ENCODE assay signal across 22 cellular contexts in the genomic region with DNA sequence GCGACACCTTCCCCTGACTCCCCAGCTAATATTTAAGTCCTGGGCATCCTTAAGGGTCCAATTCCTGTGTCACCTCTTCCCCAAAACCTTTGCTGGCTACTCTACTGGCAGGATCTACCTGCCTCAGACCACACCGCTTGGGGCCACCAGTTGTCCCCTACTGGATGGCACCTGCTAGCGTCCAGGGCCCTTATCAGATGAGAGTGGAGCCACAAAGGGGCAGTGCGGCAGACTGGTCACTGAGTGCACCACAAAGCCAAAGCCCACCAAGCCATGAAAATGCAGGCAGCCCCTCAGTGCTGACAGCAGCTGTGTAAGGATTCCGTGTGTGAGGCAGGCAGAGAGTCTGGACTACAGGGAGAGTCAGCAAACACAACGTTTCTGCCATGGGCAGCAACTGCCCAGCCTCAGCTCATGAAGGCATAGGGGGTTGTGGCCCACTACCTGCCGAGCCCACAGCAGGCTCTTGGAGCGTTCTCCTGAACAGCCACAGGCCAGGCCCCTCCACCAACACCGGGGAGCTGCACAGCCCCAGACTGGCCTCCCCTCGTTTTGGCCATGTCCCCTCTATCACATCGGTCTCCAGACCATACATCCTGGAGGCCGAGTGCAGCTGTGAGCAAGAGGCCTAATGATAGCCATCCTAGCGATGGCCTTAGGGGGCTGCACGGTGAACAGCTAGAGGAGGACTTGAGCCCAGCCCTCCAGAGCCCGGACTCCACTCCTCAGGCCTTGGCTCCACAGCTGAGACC. TPM values are rescaled to one million over a fixed set of nuclear protein-coding genes. Genes with fewer than 3 reads are reported as not detected.
DNase-seq lines count a peak whose midpoint lies in the region; ATAC-seq, FAIRE-seq and TF ChIP-seq lines count a peak whose summit lies in the region.
"Had no signal": no experiment of that assay in that cellular context is flagged by ENCODE, and none has a peak within 500 bp of the region (broad histone marks: within the 10 kb centered on the region; RNA-seq: fewer than 3 reads in every experiment).

No MANE protein-coding gene starts in this region.

- no peaks in the 10 kb centered on the region for H3K4me1 ChIP-seq in right atrium auricular region
- no peaks in the 10 kb centered on the region for H3K4me1 ChIP-seq in colonic mucosa
- no peaks in the 10 kb centered on the region for H3K4me1 ChIP-seq in neuronal stem cell (ENCODE audit: control insufficient read depth in 2 of 2, insufficient read depth in 1 of 2, low read depth in 1 of 2, low read length in 2 of 2)
- H3K4me1 ChIP-seq in uterus: no peaks in the 10 kb centered on the region
- H3K4me1 ChIP-seq: heart right ventricle had no signal

- H3K9me3 ChIP-seq in right atrium auricular region (no peaks in the 10 kb centered on the region), colonic mucosa (no peaks in the 10 kb centered on the region), neuronal stem cell (replicated peaks in 1 of 2; ENCODE audit: control insufficient read depth in 2 of 2, insufficient read depth in 1 of 2, low read depth in 1 of 2, low read length in 2 of 2) (no peaks in the 10 kb centered on the region), uterus (no peaks in the 10 kb centered on the region)
- H3K9me3 ChIP-seq: heart right ventricle had no signal

- H2AFZ ChIP-seq in neuronal stem cell (ENCODE audit: low read length): no peak overlapping the region

- H2BK120ac ChIP-seq in neuronal stem cell (ENCODE audit: low read depth, low read length): no peak overlapping the region

- no peak overlapping the region for H3K14ac ChIP-seq in neuronal stem cell (ENCODE audit: low read length)

- H2BK5ac ChIP-seq in neuronal stem cell (ENCODE audit: low read length): no peak overlapping the region

- no peaks in the 10 kb centered on the region for H3K27me3 ChIP-seq in right atrium auricular region
- no peaks in the 10 kb centered on the region for H3K27me3 ChIP-seq in colonic mucosa
- no peaks in the 10 kb centered on the region for H3K27me3 ChIP-seq in neuronal stem cell (ENCODE audit: control insufficient read depth in 3 of 3, insufficient read depth in 3 of 3, low read depth in 1 of 3, low read length in 3 of 3)
- no peaks in the 10 kb centered on the region for H3K27me3 ChIP-seq in uterus

- H3K4me3 Mint-ChIP-seq in activated T-helper 2 cell treated with anti-CD3 and anti-CD28 coated beads, Interferon-gamma antibody, Interleukin-2, Interleukin-4, amounts not matched to agents 10 μg/mL and 5 μg/mL and 100 μg/mL, durations not matched to agents 14 hours and 24 hours and 36 hours (ENCODE audit: low read depth): no peak overlapping the region
- H3K4me3 Mint-ChIP-seq: activated naive CD8-positive, alpha-beta T cell treated with anti-CD3 and anti-CD28 coated beads, Interleukin-2, amount 10 ng/mL, durations not matched to agents 7 days and 5 days; CD4-positive, alpha-beta T cell; mesothelial cell of epicardium; naive thymus-derived CD4-positive, alpha-beta T cell had no signal

- H3K36me3 Mint-ChIP-seq in activated T-helper 2 cell treated with anti-CD3 and anti-CD28 coated beads, Interferon-gamma antibody, Interleukin-2, Interleukin-4, amounts not matched to agents 10 μg/mL and 5 μg/mL and 100 μg/mL, durations not matched to agents 14 hours and 24 hours and 36 hours (ENCODE audit: low read depth): no peaks in the 10 kb centered on the region
- H3K36me3 Mint-ChIP-seq: activated naive CD8-positive, alpha-beta T cell treated with anti-CD3 and anti-CD28 coated beads, Interleukin-2, amount 10 ng/mL, durations not matched to agents 7 days and 5 days; mesothelial cell of epicardium; naive thymus-derived CD4-positive, alpha-beta T cell had no signal

- H3K4me3 ChIP-seq in right atrium auricular region (no peak overlapping the region), colonic mucosa (no peak overlapping the region), neuronal stem cell (ENCODE audit: low read length in 2 of 2) (no peak overlapping the region), uterus (no peak overlapping the region)
- H3K4me3 ChIP-seq: heart right ventricle had no signal

- no peak for TF ChIP-seq POLR2A in uterus (IDR thresholded peaks at IDR 0.05)

- ATAC-seq in Right ventricle myocardium superior (ENCODE audit: poor library complexity): no peak

- peak overlapping the region; percentile 2 for H3K18ac ChIP-seq in neuronal stem cell (ENCODE audit: low read length)

- H2AK5ac ChIP-seq in neuronal stem cell (ENCODE audit: low read depth, low read length): no peak overlapping the region

- no peak overlapping the region for H3K27ac Mint-ChIP-seq in activated T-helper 2 cell treated with anti-CD3 and anti-CD28 coated beads, Interferon-gamma antibody, Interleukin-2, Interleukin-4, amounts not matched to agents 10 μg/mL and 5 μg/mL and 100 μg/mL, durations not matched to agents 14 hours and 24 hours and 36 hours
- H3K27ac Mint-ChIP-seq: activated naive CD8-positive, alpha-beta T cell treated with anti-CD3 and anti-CD28 coated beads, Interleukin-2, amount 10 ng/mL, durations not matched to agents 7 days and 5 days; CD4-positive, alpha-beta T cell; mesothelial cell of epicardium; naive thymus-derived CD4-positive, alpha-beta T cell had no signal

- no peak overlapping the region for H3K23ac ChIP-seq in neuronal stem cell (ENCODE audit: low read depth, low read length, poor library complexity)

- no peak overlapping the region for H4K8ac ChIP-seq in neuronal stem cell (ENCODE audit: low read depth, low read length)

- no CpG with 5 or more reads among the region's 15 CpGs for WGBS in neuronal stem cell (ENCODE audit: extremely low coverage in 2 of 2, insufficient read length in 2 of 2, insufficient replicate concordance in 1 of 2), 2 donors

- H3K9me3 Mint-ChIP-seq in activated T-helper 2 cell treated with anti-CD3 and anti-CD28 coated beads, Interferon-gamma antibody, Interleukin-2, Interleukin-4, amounts not matched to agents 10 μg/mL and 5 μg/mL and 100 μg/mL, durations not matched to agents 14 hours and 24 hours and 36 hours: no peaks in the 10 kb centered on the region
- H3K9me3 Mint-ChIP-seq: activated naive CD8-positive, alpha-beta T cell treated with anti-CD3 and anti-CD28 coated beads, Interleukin-2, amount 10 ng/mL, durations not matched to agents 7 days and 5 days; CD4-positive, alpha-beta T cell; mesothelial cell of epicardium; naive thymus-derived CD4-positive, alpha-beta T cell had no signal

- no peak overlapping the region for H3K9ac ChIP-seq in colonic mucosa (ENCODE audit: low read depth in 2 of 2, low read length in 2 of 2)
- no peak overlapping the region for H3K9ac ChIP-seq in neuronal stem cell (ENCODE audit: low read depth, low read length, poor library complexity)

- H3K27me3 Mint-ChIP-seq in activated T-helper 2 cell treated with anti-CD3 and anti-CD28 coated beads, Interferon-gamma antibody, Interleukin-2, Interleukin-4, amounts not matched to agents 10 μg/mL and 5 μg/mL and 100 μg/mL, durations not matched to agents 14 hours and 24 hours and 36 hours (ENCODE audit: low read depth): peaks cover 10% of the 10 kb centered on the region

- H3K27ac ChIP-seq in right atrium auricular region: no peak overlapping the region
- H3K27ac ChIP-seq in colonic mucosa: no peak overlapping the region
- no peak overlapping the region for H3K27ac ChIP-seq in neuronal stem cell (replicated peaks; ENCODE audit: low read length)
- H3K27ac ChIP-seq in uterus: no peak overlapping the region
- H3K27ac ChIP-seq: heart right ventricle, VCaP had no signal

- TF ChIP-seq CTCF in right atrium auricular region (IDR thresholded peaks at IDR 0.05) (no peak), colonic mucosa (IDR thresholded peaks at IDR 0.05) (no peak), uterus (IDR thresholded peaks at IDR 0.05) (no peak)

- H3K4me2 ChIP-seq in neuronal stem cell (ENCODE audit: insufficient read depth, low read length, poor library complexity, severe bottlenecking): no peak overlapping the region

- DNase-seq in Right ventricle myocardium superior (peak; percentile 33), right atrium auricular region (ENCODE audit: low spot score) (no peak), colonic mucosa (peak; percentile 12), neuronal stem cell (ENCODE audit: low spot score) (no peak), uterus (peak; percentile 3 to 6), GM19239 (ENCODE audit: insufficient read length, low spot score) (no peak)
- DNase-seq in activated T-helper 2 cell treated with anti-CD3 and anti-CD28 coated beads, Interferon-gamma antibody, Interleukin-2, Interleukin-4, amounts not matched to agents 10 μg/mL and 5 μg/mL and 100 μg/mL, durations not matched to agents 14 hours and 24 hours and 36 hours (ENCODE audit: low spot score): no peak
- DNase-seq: activated naive CD8-positive, alpha-beta T cell treated with anti-CD3 and anti-CD28 coated beads, Interleukin-2, amount 10 ng/mL, durations not matched to agents 7 days and 5 days; CD4-positive, alpha-beta T cell; EL; HCEC 1CT; NCI-H1092; NCI-H187 treated with DMSO at 0.1 percent for 48 hours; stimulated activated CD4-positive, alpha-beta T cell treated with anti-CD3 and anti-CD28 coated beads, Interleukin-4, amount 100 ng/mL, for 1 hour; stimulated activated naive CD4-positive, alpha-beta T cell had no signal

- no peak overlapping the region for H2BK12ac ChIP-seq in neuronal stem cell (ENCODE audit: low read length)

- H3K79me1 ChIP-seq in neuronal stem cell (ENCODE audit: low read depth, low read length): no peaks in the 10 kb centered on the region

- H2BK15ac ChIP-seq in neuronal stem cell (ENCODE audit: low read length): no peak overlapping the region

- H4K91ac ChIP-seq in neuronal stem cell (ENCODE audit: low read depth, low read length, poor library complexity): no peak overlapping the region

- intact Hi-C loops in Right ventricle myocardium superior (cut with DNase I): no loop called here
- intact Hi-C loops in colonic mucosa (cut with DNase I): no loop called here
- intact Hi-C loops in uterus (cut with DNase I; ENCODE audit: low total_unique reads): no loop called here
- intact Hi-C loops in activated T-helper 2 cell treated with anti-CD3 and anti-CD28 coated beads, Interferon-gamma antibody, Interleukin-2, Interleukin-4, amounts not matched to agents 10 μg/mL and 5 μg/mL and 100 μg/mL, durations not matched to agents 14 hours and 24 hours and 36 hours (cut with micrococcal nuclease): no loop called here

- H3K4me1 Mint-ChIP-seq in activated T-helper 2 cell treated with anti-CD3 and anti-CD28 coated beads, Interferon-gamma antibody, Interleukin-2, Interleukin-4, amounts not matched to agents 10 μg/mL and 5 μg/mL and 100 μg/mL, durations not matched to agents 14 hours and 24 hours and 36 hours (ENCODE audit: low read depth): no peaks in the 10 kb centered on the region
- H3K4me1 Mint-ChIP-seq: activated naive CD8-positive, alpha-beta T cell treated with anti-CD3 and anti-CD28 coated beads, Interleukin-2, amount 10 ng/mL, durations not matched to agents 7 days and 5 days; mesothelial cell of epicardium; naive thymus-derived CD4-positive, alpha-beta T cell had no signal

- H3K36me3 ChIP-seq in right atrium auricular region (no peaks in the 10 kb centered on the region), colonic mucosa (no peaks in the 10 kb centered on the region), neuronal stem cell (replicated peaks in 1 of 2; ENCODE audit: control insufficient read depth in 2 of 2, insufficient read depth in 2 of 2, low read length in 2 of 2) (no peaks in the 10 kb centered on the region), uterus (no peaks in the 10 kb centered on the region)

- FAIRE-seq in GM19239 (lab: Jason Lieb, UNC): no peak
- FAIRE-seq: astrocyte, GM12892, HepG2 had no signal

- H3K4ac ChIP-seq in neuronal stem cell (ENCODE audit: low read length): no peak overlapping the region

RNA-seq across cellular contexts. Expression of a gene that starts 32.3 kb away (rescaled TPM):
- total RNA-seq in Right ventricle myocardium superior (21.5 TPM), right atrium auricular region (10 to 100 TPM; 13.7 to 24.0 TPM), colonic mucosa (10 to 100 TPM; 15.3 to 25.6 TPM), uterus (10 to 100 TPM in 2 of 4 donors, 1 to 10 TPM in 2; 2.1 to 27.3 (median 8.4) TPM)
- 0.57 TPM for polyA plus RNA-seq in neuronal stem cell (2013, experiment 1 of 2)
- polyA plus RNA-seq in neuronal stem cell (2013, experiment 2 of 2): 0.60 TPM
- not detected in 2 replicates for total RNA-seq in activated T-helper 2 cell treated with anti-CD3 and anti-CD28 coated beads, Interferon-gamma antibody, Interleukin-2, Interleukin-4, amounts not matched to agents 10 μg/mL and 5 μg/mL and 100 μg/mL, durations not matched to agents 14 hours and 24 hours and 36 hours
- total RNA-seq: activated naive CD8-positive, alpha-beta T cell treated with anti-CD3 and anti-CD28 coated beads, Interleukin-2, amount 10 ng/mL, durations not matched to agents 7 days and 5 days; astrocyte; CD4-positive, alpha-beta T cell; naive thymus-derived CD4-positive, alpha-beta T cell had no signal
- polyA plus RNA-seq: naive thymus-derived CD4-positive, alpha-beta T cell had no signal

Comparison
In these comparisons a context has a peak if more than half of its experiments do, and no peak if none do; other contexts are left out.
1. DNase-seq: peak in Right ventricle myocardium superior (single experiment), colonic mucosa (single experiment) and uterus (2 of 2); none in right atrium auricular region (single experiment), neuronal stem cell (single experiment), GM19239 (single experiment) and activated T-helper 2 cell treated with anti-CD3 and anti-CD28 coated beads, Interferon-gamma antibody, Interleukin-2, Interleukin-4, amounts not matched to agents 10 μg/mL and 5 μg/mL and 100 μg/mL, durations not matched to agents 14 hours and 24 hours and 36 hours (single experiment).